ENCODE assay signal across 8 cellular contexts in the genomic region with DNA sequence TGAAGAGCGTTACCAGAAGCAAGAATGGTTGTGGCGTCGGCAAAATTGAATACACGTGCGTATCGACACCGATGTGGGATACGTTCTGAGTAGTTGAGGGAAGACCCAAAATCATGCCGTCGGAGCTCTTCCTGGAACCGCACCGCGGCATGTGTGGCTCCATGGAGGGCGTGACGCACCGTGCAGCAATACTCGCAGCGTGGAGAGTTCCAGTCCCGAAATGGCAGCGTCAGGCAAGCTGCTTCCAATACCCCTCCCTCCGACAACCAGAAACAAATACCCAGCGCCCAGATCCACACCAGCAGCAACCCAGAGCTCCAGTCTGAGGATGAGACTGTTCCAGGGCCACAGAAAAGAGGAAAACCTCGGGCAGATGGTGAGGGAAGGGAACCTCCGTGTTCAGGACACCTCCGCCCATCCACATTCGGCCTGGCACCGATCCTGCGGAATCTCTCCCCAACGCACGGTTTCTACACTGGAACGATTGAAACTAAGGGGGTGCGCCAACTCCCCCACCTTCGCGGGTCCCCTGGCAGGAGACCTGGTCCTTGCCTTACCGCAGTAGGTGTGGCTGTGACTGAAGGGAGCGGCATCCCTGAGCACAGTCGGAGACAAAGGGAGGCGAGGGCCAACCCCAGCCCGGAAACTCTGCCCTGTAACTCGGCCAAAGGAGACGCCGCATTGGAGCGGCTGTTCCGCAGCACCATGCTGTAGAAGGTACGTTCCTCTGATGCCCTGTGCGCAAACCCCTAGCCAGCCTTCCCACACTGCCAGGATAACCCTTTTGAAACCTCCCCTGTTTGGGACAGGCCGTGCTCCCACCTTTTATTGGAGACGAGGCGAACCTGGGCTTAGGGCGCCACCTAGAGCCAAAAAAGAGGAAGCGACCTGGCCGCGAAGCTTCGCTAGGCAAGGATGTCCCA. TPM values are rescaled to one million over a fixed set of nuclear protein-coding genes. Genes with fewer than 3 reads are reported as not detected.
DNase-seq lines count a peak whose midpoint lies in the region; ATAC-seq and TF ChIP-seq lines count a peak whose summit lies in the region.

No MANE protein-coding gene starts in this region.

- H3K4me3 Mint-ChIP-seq in T-helper 2 cell treated with Interferon-gamma antibody and Interleukin-4, amounts not matched to agents 5 μg/mL and 100 μg/mL, for 36 hours, result peak overlapping the region; percentile 76

- ATAC-seq in DND-41 (ENCODE audit: insufficient read depth, low read depth) (no peak), HG03159 (IDR thresholded peaks at IDR 0.05; ENCODE audit: unreplicated experiment) (peak; percentile 48), GM19035 (IDR thresholded peaks at IDR 0.05; ENCODE audit: unreplicated experiment) (no peak)

- no peaks in the 10 kb centered on the region for H3K36me3 Mint-ChIP-seq in T-helper 2 cell treated with Interferon-gamma antibody and Interleukin-4, amounts not matched to agents 5 μg/mL and 100 μg/mL, for 36 hours (ENCODE audit: low read depth)

- TF ChIP-seq CTCF in DND-41 (IDR thresholded peaks at IDR 0.05; ENCODE audit: borderline replicate concordance, extremely low read depth, low read length, poor library complexity, severe bottlenecking) (peak; percentile 69), mammary epithelial cell (conservative IDR thresholded peaks at IDR 0.05 in 1 of 2, IDR thresholded peaks at IDR 0.05 in 1 of 2; ENCODE audit: extremely low read depth in 1 of 2, insufficient read depth in 1 of 2, low read depth in 1 of 2, low read length in 2 of 2) (peak; percentile 84 to 93)

- H3K4me1 ChIP-seq in DND-41 (ENCODE audit: insufficient read depth, low read length), result no peaks in the 10 kb centered on the region
- H3K4me1 ChIP-seq in mammary epithelial cell (ENCODE audit: insufficient read depth, low read length), result peaks cover 7% of the 10 kb centered on the region

- H3K27me3 ChIP-seq in DND-41 (ENCODE audit: insufficient read depth, low read length, poor library complexity) (peaks cover 2% of the 10 kb centered on the region), mammary epithelial cell (ENCODE audit: insufficient read depth, low read length) (no peaks in the 10 kb centered on the region)

- H4K20me1 ChIP-seq in DND-41 (ENCODE audit: insufficient read depth, low read length), result peaks cover 7% of the 10 kb centered on the region; the same call in 1 of the 2 replicates
- H4K20me1 ChIP-seq in mammary epithelial cell (ENCODE audit: insufficient read depth, low read length), result no peaks in the 10 kb centered on the region

- peaks cover 30% of the 10 kb centered on the region for H3K27me3 Mint-ChIP-seq in T-helper 2 cell treated with Interferon-gamma antibody and Interleukin-4, amounts not matched to agents 5 μg/mL and 100 μg/mL, for 36 hours (ENCODE audit: low read depth)

- no TSS peak for BruUV-seq in mammary epithelial cell (replicated peaks; lab: Mats Ljungman, UMichigan)

- no peak overlapping the region for H3K27ac ChIP-seq in DND-41 (ENCODE audit: low read length)
- H3K27ac ChIP-seq in mammary epithelial cell (ENCODE audit: insufficient read depth, low read depth, low read length), result no peak overlapping the region

- H3K4me2 ChIP-seq in DND-41 (ENCODE audit: insufficient read depth, low read length) (no peak overlapping the region), mammary epithelial cell (ENCODE audit: insufficient read depth, low read depth, low read length) (peak overlapping the region; percentile 96)

- no peaks in the 10 kb centered on the region for H3K9me3 Mint-ChIP-seq in T-helper 2 cell treated with Interferon-gamma antibody and Interleukin-4, amounts not matched to agents 5 μg/mL and 100 μg/mL, for 36 hours

- H3K9ac ChIP-seq in DND-41 (ENCODE audit: low read depth, low read length) (no peak overlapping the region), mammary epithelial cell (ENCODE audit: insufficient read depth, low read length) (peak overlapping the region; percentile 52)

- no peak overlapping the region for H3K27ac Mint-ChIP-seq in T-helper 2 cell treated with Interferon-gamma antibody and Interleukin-4, amounts not matched to agents 5 μg/mL and 100 μg/mL, for 36 hours

- intact Hi-C loops in mammary epithelial cell (cut with micrococcal nuclease), result loop anchor here (1.0 to 5.0 kb wide), 7 partner anchors 181 to 575 kb away; no protein-coding TSS in a partner anchor

- dilution Hi-C loops in mammary epithelial cell (cut with HindIII; ENCODE audit: low sequenced_read_pairs), result no loop called here

- in situ Hi-C loops in mammary epithelial cell (cut with MboI; ENCODE audit: low sequenced_read_pairs in 2 of 2), result loop anchor here (5.0 to 25.0 kb wide), 5 partner anchors 195 to 570 kb away; no protein-coding TSS in a partner anchor

- H2AFZ ChIP-seq in DND-41 (ENCODE audit: low read depth, low read length), result no peak overlapping the region
- H2AFZ ChIP-seq in mammary epithelial cell (ENCODE audit: low read depth, low read length), result peak overlapping the region; percentile 100

- H3K36me3 ChIP-seq in DND-41 (ENCODE audit: insufficient read depth, low read length), result no peaks in the 10 kb centered on the region
- H3K36me3 ChIP-seq in mammary epithelial cell (ENCODE audit: insufficient read depth, low read length), result no peaks in the 10 kb centered on the region

- H3K4me3 ChIP-seq in DND-41 (ENCODE audit: low read depth in 1 of 2, low read length in 2 of 2) (no peak overlapping the region), mammary epithelial cell (replicated peaks in 1 of 3; ENCODE audit: insufficient read depth in 1 of 3, low read depth in 2 of 3, low read length in 3 of 3) (peak overlapping the region; percentile 46 to 57 (median 50))

- 30% methylated on average over 34 of the region's 54 CpGs for WGBS in mammary epithelial cell (ENCODE audit: low coverage, missing lambda C conversion rate)

- peaks cover 8% of the 10 kb centered on the region for H3K4me1 Mint-ChIP-seq in T-helper 2 cell treated with Interferon-gamma antibody and Interleukin-4, amounts not matched to agents 5 μg/mL and 100 μg/mL, for 36 hours (ENCODE audit: low read depth)

- H3K79me2 ChIP-seq in DND-41 (ENCODE audit: insufficient read depth, low read length), result no peaks in the 10 kb centered on the region
- no peaks in the 10 kb centered on the region for H3K79me2 ChIP-seq in mammary epithelial cell (ENCODE audit: insufficient read depth, low read length)

- DNase-seq in DND-41 (peak; percentile 18), mammary epithelial cell (peak; percentile 51), iris pigment epithelial cell (ENCODE audit: low read depth) (peak; percentile 63), smooth muscle cell of the brain vasculature (ENCODE audit: low read depth, low spot score) (peak; percentile 32), NCI-H2196 (lab: John Stamatoyannopoulos, UW; ENCODE audit: unreplicated experiment) (no peak)
- DNase-seq in T-helper 2 cell treated with Interferon-gamma antibody and Interleukin-4, amounts not matched to agents 5 μg/mL and 100 μg/mL, for 36 hours (ENCODE audit: low spot score), result peak; percentile 22

- CTCF ChIA-PET in mammary epithelial cell (lab: Charles Lee; ENCODE audit: low non-redundant PET), result interaction anchor here (0.6 to 1.4 kb wide), 7 partner anchors 80 to 243 kb away, joined by 3 to 7 read pairs (median 4); no protein-coding TSS in a partner anchor

- H3K9me3 ChIP-seq in DND-41 (ENCODE audit: insufficient read depth, low read length, severe bottlenecking), result no peaks in the 10 kb centered on the region
- H3K9me3 ChIP-seq in mammary epithelial cell (replicated peaks; ENCODE audit: insufficient read depth, low read length), result no peaks in the 10 kb centered on the region

RNA-seq across cellular contexts. Expression of a gene that starts 28.3 kb away (rescaled TPM):
- not detected for total RNA-seq in mammary epithelial cell
- polyA plus RNA-seq in mammary epithelial cell, result not detected
- not detected for polyA minus RNA-seq in mammary epithelial cell

Comparison
In these comparisons a context has a peak if more than half of its experiments do, and no peak if none do; other contexts are left out.
1. H3K4me3 ChIP-seq: peak in mammary epithelial cell (3 of 3); none in DND-41 (0 of 2).